31 cellular contexts compared by ENCODE assay signal in the genomic region with DNA sequence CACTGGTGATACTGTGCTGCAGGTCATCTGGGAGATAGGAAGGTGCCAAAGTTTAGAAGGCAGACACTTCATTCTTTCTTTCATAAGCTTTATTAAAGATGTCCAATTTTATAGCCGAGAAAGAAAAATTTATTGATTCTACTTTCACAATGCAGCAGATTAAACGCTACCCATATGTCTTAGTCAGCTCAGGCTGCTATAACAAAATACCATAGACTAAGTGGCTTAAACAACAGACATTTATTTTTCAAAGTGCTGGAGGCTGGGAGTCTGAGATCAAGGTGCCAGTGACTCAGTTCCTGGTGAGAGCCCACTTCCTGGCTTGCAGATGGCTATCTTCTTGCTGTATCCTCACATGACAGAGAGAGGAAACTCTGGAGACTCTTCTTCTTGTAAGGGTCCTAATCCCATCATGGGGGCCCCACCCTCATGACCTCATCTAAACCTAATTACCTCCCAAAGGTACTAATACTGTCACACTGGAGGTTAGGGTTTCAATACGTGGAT. TPM values are rescaled to one million over a fixed set of nuclear protein-coding genes. Genes with fewer than 3 reads are reported as not detected.
DNase-seq lines count a peak whose midpoint lies in the region; ATAC-seq, FAIRE-seq and TF ChIP-seq lines count a peak whose summit lies in the region.
"Had no signal": no experiment of that assay in that cellular context is flagged by ENCODE, and none has a peak within 500 bp of the region (broad histone marks: within the 10 kb centered on the region; RNA-seq: fewer than 3 reads in every experiment).

No MANE protein-coding gene starts in this region.

- 78% methylated on average over 3 of the region's 3 CpGs for WGBS in A549 (ENCODE audit: missing lambda C conversion rate)
- 80 to 88% (median 83%) methylated on average over 3 of the region's 3 CpGs for WGBS in heart left ventricle, 4 donors

- H3K36me3 ChIP-seq in DND-41 (ENCODE audit: insufficient read depth, low read length) (no peaks in the 10 kb centered on the region), heart left ventricle (no peaks in the 10 kb centered on the region)
- H3K36me3 ChIP-seq: heart right ventricle had no signal

- no peak for DNase-seq in A549 (ENCODE audit: low read depth in 1 of 2, low spot score in 1 of 2)
- DNase-seq in DND-41, result peak; percentile 31
- DNase-seq in M059J (ENCODE audit: low read depth), result peak; percentile 13
- DNase-seq in activated CD4-positive, alpha-beta memory T cell treated with anti-CD3 and anti-CD28 coated beads, Interleukin-2, amount 10 ng/mL, durations not matched to agents 7 days and 5 days, result peak; percentile 15
- no peak for DNase-seq in mucosa of gallbladder (ENCODE audit: low spot score)
- DNase-seq in chondrocyte (ENCODE audit: low spot score), result no peak
- no peak for DNase-seq in heart left ventricle
- DNase-seq: activated CD4-positive, alpha-beta T cell treated with anti-CD3 and anti-CD28 coated beads, Interleukin-2, amount 10 ng/mL, durations not matched to agents 24 days and 14 days; anterior cingulate cortex; Calu3; caudate nucleus; endodermal cell; heart right ventricle; left colon; NCI-H1048; NCI-H1694; right cardiac atrium; stimulated activated CD4-positive, alpha-beta T cell treated with anti-CD3 and anti-CD28 coated beads, Interleukin-12 subunit alpha, Interleukin-12 subunit beta, amount 100 ng/mL, for 4 hours; stimulated activated CD4-positive, alpha-beta T cell treated with anti-CD3 and anti-CD28 coated beads, Interleukin-4, amount 100 ng/mL, for 4 hours; T-helper 17 cell had no signal

- H3K27me3 ChIP-seq in DND-41 (ENCODE audit: insufficient read depth, low read length, poor library complexity), result no peaks in the 10 kb centered on the region
- H3K27me3 ChIP-seq in heart left ventricle, result no peaks in the 10 kb centered on the region
- H3K27me3 ChIP-seq: foreskin keratinocyte, heart right ventricle had no signal

- no peaks in the 10 kb centered on the region for H3K79me2 ChIP-seq in DND-41 (ENCODE audit: insufficient read depth, low read length)

- H3K4me2 ChIP-seq in A549 (no peak overlapping the region), DND-41 (ENCODE audit: insufficient read depth, low read length) (no peak overlapping the region)

- TF ChIP-seq POLR2A in A549 (IDR thresholded peaks at IDR 0.05; ENCODE audit: low read length), result no peak
- TF ChIP-seq POLR2A in heart left ventricle (IDR thresholded peaks at IDR 0.05), result no peak

- H3K9me3 ChIP-seq in A549, result no peaks in the 10 kb centered on the region
- no peaks in the 10 kb centered on the region for H3K9me3 ChIP-seq in DND-41 (ENCODE audit: insufficient read depth, low read length, severe bottlenecking)
- H3K9me3 ChIP-seq in heart left ventricle, result no peaks in the 10 kb centered on the region
- H3K9me3 ChIP-seq: heart right ventricle had no signal

- CTCF ChIA-PET in A549 (lab: Yijun Ruan, JAX), result no interaction called here
- CTCF ChIA-PET in activated CD4-positive, alpha-beta memory T cell treated with anti-CD3 and anti-CD28 coated beads, Interleukin-2, amount 10 ng/mL, durations not matched to agents 7 days and 5 days (lab: Charles Lee), result no interaction called here

- no peak for TF ChIP-seq EP300 in A549 (IDR thresholded peaks at IDR 0.05)

- no peak overlapping the region for H3K27ac Mint-ChIP-seq in activated CD4-positive, alpha-beta memory T cell treated with anti-CD3 and anti-CD28 coated beads, Interleukin-2, amount 10 ng/mL, durations not matched to agents 7 days and 5 days
- H3K27ac Mint-ChIP-seq in chondrocyte (ENCODE audit: unreplicated experiment), result no peak overlapping the region
- H3K27ac Mint-ChIP-seq: activated CD4-positive, alpha-beta T cell treated with anti-CD3 and anti-CD28 coated beads, Interleukin-2, amount 10 ng/mL, durations not matched to agents 24 days and 14 days; activated naive CD4-positive, alpha-beta T cell treated with anti-CD3 and anti-CD28 coated beads, Interleukin-2, amount 50 U/mL, for 24 hours; dendritic cell treated with granulocyte-macrophage colony-stimulating factor and Interleukin-4, amounts not matched to agents 40 ng/mL and 50 ng/mL, for 4 days; endodermal cell; stimulated activated memory B cell treated with anti-CD40 and anti-IgM and Interleukin-4, amounts not matched to agents 10 μg/mL and 1 μg/mL and 100 μg/mL, for 72 hours; T-helper 17 cell had no signal

- H2AFZ ChIP-seq in DND-41 (ENCODE audit: low read depth, low read length), result no peak overlapping the region

- POLR2A ChIA-PET in A549 (lab: Yijun Ruan, JAX), result no interaction called here
- POLR2A ChIA-PET in activated CD4-positive, alpha-beta memory T cell treated with anti-CD3 and anti-CD28 coated beads, Interleukin-2, amount 10 ng/mL, durations not matched to agents 7 days and 5 days (lab: Charles Lee), result no interaction called here

- peak; percentile 46 for FAIRE-seq in A549 (lab: Jason Lieb, UNC)

- H3K27ac ChIP-seq in A549, result no peak overlapping the region
- H3K27ac ChIP-seq in DND-41 (ENCODE audit: low read length), result no peak overlapping the region
- H3K27ac ChIP-seq in heart left ventricle, result no peak overlapping the region
- H3K27ac ChIP-seq: foreskin keratinocyte, heart right ventricle had no signal

- no peak for TF ChIP-seq RAD21 in A549 (conservative IDR thresholded peaks at IDR 0.05 in 1 of 2, IDR thresholded peaks at IDR 0.05 in 1 of 2)

- no peaks in the 10 kb centered on the region for H3K4me1 ChIP-seq in A549
- H3K4me1 ChIP-seq in DND-41 (ENCODE audit: insufficient read depth, low read length), result no peaks in the 10 kb centered on the region
- no peaks in the 10 kb centered on the region for H3K4me1 ChIP-seq in heart left ventricle
- H3K4me1 ChIP-seq: foreskin keratinocyte, heart right ventricle had no signal

- peaks cover 9% of the 10 kb centered on the region for H3K4me1 Mint-ChIP-seq in activated CD4-positive, alpha-beta memory T cell treated with anti-CD3 and anti-CD28 coated beads, Interleukin-2, amount 10 ng/mL, durations not matched to agents 7 days and 5 days
- peaks cover 4% of the 10 kb centered on the region for H3K4me1 Mint-ChIP-seq in chondrocyte (ENCODE audit: low read depth)
- H3K4me1 Mint-ChIP-seq: activated CD4-positive, alpha-beta T cell treated with anti-CD3 and anti-CD28 coated beads, Interleukin-2, amount 10 ng/mL, durations not matched to agents 24 days and 14 days; activated naive CD4-positive, alpha-beta T cell treated with anti-CD3 and anti-CD28 coated beads, Interleukin-2, amount 50 U/mL, for 24 hours; endodermal cell; neural crest cell; stimulated activated memory B cell treated with anti-CD40 and anti-IgM and Interleukin-4, amounts not matched to agents 10 μg/mL and 1 μg/mL and 100 μg/mL, for 72 hours had no signal

- ATAC-seq in A549, result no peak
- peak; percentile 84 for ATAC-seq in DND-41 (ENCODE audit: insufficient read depth, low read depth)
- ATAC-seq in heart left ventricle, result no peak
- ATAC-seq: esophagus mucosa; foreskin keratinocyte; heart right ventricle; left colon; right cardiac atrium; Right ventricle myocardium inferior; SK-N-SH treated with all-trans-retinoic acid at 6 μM for 48 hours; stimulated activated memory B cell treated with anti-CD40 and anti-IgM and Interleukin-4, amounts not matched to agents 10 μg/mL and 1 μg/mL and 100 μg/mL, for 72 hours; T-helper 17 cell had no signal

- H3K27me3 Mint-ChIP-seq in activated CD4-positive, alpha-beta memory T cell treated with anti-CD3 and anti-CD28 coated beads, Interleukin-2, amount 10 ng/mL, durations not matched to agents 7 days and 5 days, result no peaks in the 10 kb centered on the region
- no peaks in the 10 kb centered on the region for H3K27me3 Mint-ChIP-seq in chondrocyte (ENCODE audit: low read depth)
- H3K27me3 Mint-ChIP-seq: activated CD4-positive, alpha-beta T cell treated with anti-CD3 and anti-CD28 coated beads, Interleukin-2, amount 10 ng/mL, durations not matched to agents 24 days and 14 days; activated naive CD4-positive, alpha-beta T cell treated with anti-CD3 and anti-CD28 coated beads, Interleukin-2, amount 50 U/mL, for 24 hours; dendritic cell treated with granulocyte-macrophage colony-stimulating factor and Interleukin-4, amounts not matched to agents 40 ng/mL and 50 ng/mL, for 4 days; stimulated activated memory B cell treated with anti-CD40 and anti-IgM and Interleukin-4, amounts not matched to agents 10 μg/mL and 1 μg/mL and 100 μg/mL, for 72 hours; T-helper 17 cell had no signal

- intact Hi-C loops in heart left ventricle (cut with DNase I), result no loop called here

- no peak overlapping the region for H3K4me3 ChIP-seq in A549
- no peak overlapping the region for H3K4me3 ChIP-seq in DND-41 (ENCODE audit: low read depth in 1 of 2, low read length in 2 of 2)
- no peak overlapping the region for H3K4me3 ChIP-seq in heart left ventricle
- H3K4me3 ChIP-seq: heart right ventricle had no signal

- peaks cover 2% of the 10 kb centered on the region for H3K9me3 Mint-ChIP-seq in activated CD4-positive, alpha-beta memory T cell treated with anti-CD3 and anti-CD28 coated beads, Interleukin-2, amount 10 ng/mL, durations not matched to agents 7 days and 5 days
- no peaks in the 10 kb centered on the region for H3K9me3 Mint-ChIP-seq in chondrocyte (ENCODE audit: low read depth)
- H3K9me3 Mint-ChIP-seq: activated CD4-positive, alpha-beta T cell treated with anti-CD3 and anti-CD28 coated beads, Interleukin-2, amount 10 ng/mL, durations not matched to agents 24 days and 14 days; activated naive CD4-positive, alpha-beta T cell treated with anti-CD3 and anti-CD28 coated beads, Interleukin-2, amount 50 U/mL, for 24 hours; dendritic cell treated with granulocyte-macrophage colony-stimulating factor and Interleukin-4, amounts not matched to agents 40 ng/mL and 50 ng/mL, for 4 days; endodermal cell; stimulated activated memory B cell treated with anti-CD40 and anti-IgM and Interleukin-4, amounts not matched to agents 10 μg/mL and 1 μg/mL and 100 μg/mL, for 72 hours had no signal

- no peaks in the 10 kb centered on the region for H4K20me1 ChIP-seq in DND-41 (ENCODE audit: insufficient read depth, low read length)

- no peak overlapping the region for H3K4me3 Mint-ChIP-seq in activated CD4-positive, alpha-beta memory T cell treated with anti-CD3 and anti-CD28 coated beads, Interleukin-2, amount 10 ng/mL, durations not matched to agents 7 days and 5 days
- H3K4me3 Mint-ChIP-seq in chondrocyte (ENCODE audit: unreplicated experiment), result no peak overlapping the region
- H3K4me3 Mint-ChIP-seq: activated CD4-positive, alpha-beta T cell treated with anti-CD3 and anti-CD28 coated beads, Interleukin-2, amount 10 ng/mL, durations not matched to agents 24 days and 14 days; activated naive CD4-positive, alpha-beta T cell treated with anti-CD3 and anti-CD28 coated beads, Interleukin-2, amount 50 U/mL, for 24 hours; dendritic cell treated with granulocyte-macrophage colony-stimulating factor and Interleukin-4, amounts not matched to agents 40 ng/mL and 50 ng/mL, for 4 days; endodermal cell; neural crest cell; stimulated activated memory B cell treated with anti-CD40 and anti-IgM and Interleukin-4, amounts not matched to agents 10 μg/mL and 1 μg/mL and 100 μg/mL, for 72 hours; T-helper 17 cell had no signal

- H3K9ac ChIP-seq in DND-41 (ENCODE audit: low read depth, low read length), result no peak overlapping the region

- TF ChIP-seq CTCF in A549 (IDR thresholded peaks at IDR 0.05) (no peak), DND-41 (IDR thresholded peaks at IDR 0.05; ENCODE audit: borderline replicate concordance, extremely low read depth, low read length, poor library complexity, severe bottlenecking) (no peak), chondrocyte (IDR thresholded peaks at IDR 0.05) (no peak), heart left ventricle (IDR thresholded peaks at IDR 0.05) (no peak)

- H3K36me3 Mint-ChIP-seq in activated CD4-positive, alpha-beta memory T cell treated with anti-CD3 and anti-CD28 coated beads, Interleukin-2, amount 10 ng/mL, durations not matched to agents 7 days and 5 days (ENCODE audit: low read depth), result no peaks in the 10 kb centered on the region
- no peaks in the 10 kb centered on the region for H3K36me3 Mint-ChIP-seq in chondrocyte (ENCODE audit: low read depth)
- H3K36me3 Mint-ChIP-seq: activated naive CD4-positive, alpha-beta T cell treated with anti-CD3 and anti-CD28 coated beads, Interleukin-2, amount 50 U/mL, for 24 hours; stimulated activated memory B cell treated with anti-CD40 and anti-IgM and Interleukin-4, amounts not matched to agents 10 μg/mL and 1 μg/mL and 100 μg/mL, for 72 hours had no signal

RNA-seq across cellular contexts. Expression of a gene that starts 33.4 kb away (rescaled TPM):
- polyA plus RNA-seq in A549 (2011; rRNA removed) (not detected in 2 replicates), A549 (2017; fragmentation: RNase III; extraction: RNeasy Plus Mini Kit Qiagen cat#74134 plus additional on column Dnase treatment) (not detected in 3 replicates), heart left ventricle (1 to 10 TPM; 3.4 to 3.9 TPM)
- polyA plus RNA-seq in A549 (2012; cell fraction: cytosol; rRNA removed), result not detected in 2 replicates
- polyA plus RNA-seq in A549 (2012; cell fraction: nucleus; rRNA removed), result not detected in 2 replicates
- not detected in 2 replicates for polyA minus RNA-seq in A549 (2011; rRNA and poly(A)+ RNA removed)
- not detected in 2 replicates for total RNA-seq in M059J (2014; rRNA removed; shearing (Covaris generic))
- total RNA-seq in activated CD4-positive, alpha-beta memory T cell treated with anti-CD3 and anti-CD28 coated beads, Interleukin-2, amount 10 ng/mL, durations not matched to agents 7 days and 5 days, result under 1 TPM; 0.40 to 0.58 TPM
- total RNA-seq in mucosa of gallbladder (0.29 TPM), chondrocyte (not detected in 3 replicates), heart left ventricle (10 to 100 TPM in 2 of 9 donors, 1 to 10 TPM in 7; 3.3 to 12.3 (median 6.1) TPM)
- total RNA-seq: H4, NCI-H460, neural crest cell, ureter had no signal

Comparison
In these comparisons a context has a peak if more than half of its experiments do, and no peak if none do; other contexts are left out.
1. DNase-seq: peak in DND-41 (single experiment), M059J (single experiment) and activated CD4-positive, alpha-beta memory T cell treated with anti-CD3 and anti-CD28 coated beads, Interleukin-2, amount 10 ng/mL, durations not matched to agents 7 days and 5 days (single experiment); none in A549 (0 of 2), mucosa of gallbladder (single experiment), chondrocyte (single experiment) and heart left ventricle (0 of 5).